In genomic region chr14:85934123-85934885, GRCh38 we compare ENCODE assay signal across 8 cellular contexts.
DNase-seq lines count a peak whose midpoint lies in the region; ATAC-seq and TF ChIP-seq lines count a peak whose summit lies in the region.

No MANE protein-coding gene starts in this region.

- intact Hi-C loops in dendritic cell treated with granulocyte-macrophage colony-stimulating factor and Interleukin-4, amounts not matched to agents 40 ng/mL and 50 ng/mL, for 4 days (cut with micrococcal nuclease) = loop anchor here (10.0 kb wide), 1 partner anchor 330 kb away; no protein-coding TSS in a partner anchor
- intact Hi-C loops in transverse colon (cut with DNase I; ENCODE audit: low total_unique reads) = no loop called here

- TF ChIP-seq CTCF in neutrophil (IDR thresholded peaks at IDR 0.05) (no peak), transverse colon (IDR thresholded peaks at IDR 0.05) (no peak)

- no peak for TF ChIP-seq POLR2A in transverse colon (IDR thresholded peaks at IDR 0.05)

- H3K4me3 Mint-ChIP-seq in dendritic cell treated with granulocyte-macrophage colony-stimulating factor and Interleukin-4, amounts not matched to agents 40 ng/mL and 50 ng/mL, for 4 days = peak overlapping the region; percentile 86

- DNase-seq in NCI-H1105 (lab: John Stamatoyannopoulos, UW) (peak; percentile 30), transverse colon (peak; percentile 23), DMS114 treated with DMSO at 0.1 percent for 48 hours (lab: John Stamatoyannopoulos, UW; ENCODE audit: unreplicated experiment) (no peak)
- DNase-seq in activated CD4-positive, CD25-positive, alpha-beta regulatory T cell treated with anti-CD3 and anti-CD28 coated beads, Interleukin-2, amount 50 U/mL, for 72 hours = peak; percentile 53

- peaks cover 14% of the 10 kb centered on the region for H3K36me3 Mint-ChIP-seq in dendritic cell treated with granulocyte-macrophage colony-stimulating factor and Interleukin-4, amounts not matched to agents 40 ng/mL and 50 ng/mL, for 4 days (ENCODE audit: low read depth)

- H3K4me1 Mint-ChIP-seq in dendritic cell treated with granulocyte-macrophage colony-stimulating factor and Interleukin-4, amounts not matched to agents 40 ng/mL and 50 ng/mL, for 4 days (ENCODE audit: low read depth) = peaks cover 22% of the 10 kb centered on the region

- TF ChIP-seq EP300 in transverse colon (IDR thresholded peaks at IDR 0.05; ENCODE audit: low read depth) = no peak

- ATAC-seq in GM18511 (IDR thresholded peaks at IDR 0.05; ENCODE audit: unreplicated experiment) (peak; percentile 91), HG02642 (IDR thresholded peaks at IDR 0.05; ENCODE audit: poor library complexity, unreplicated experiment) (peak; percentile 92)

- peak overlapping the region; percentile 83 for H3K27ac ChIP-seq in neutrophil
- H3K27ac ChIP-seq in transverse colon = peak overlapping the region; percentile 21 to 69 (median 62)

- H3K4me1 ChIP-seq in neutrophil (ENCODE audit: control insufficient read depth in 1 of 2, insufficient read depth in 1 of 2, low read depth in 1 of 2, low read length in 1 of 2) (peaks cover 5 to 6% of the 10 kb centered on the region in 2 experiments), transverse colon (no peaks in the 10 kb centered on the region)

- H3K36me3 ChIP-seq in neutrophil = no peaks in the 10 kb centered on the region
- no peaks in the 10 kb centered on the region for H3K36me3 ChIP-seq in transverse colon

- peaks cover 17% of the 10 kb centered on the region for H3K9me3 Mint-ChIP-seq in dendritic cell treated with granulocyte-macrophage colony-stimulating factor and Interleukin-4, amounts not matched to agents 40 ng/mL and 50 ng/mL, for 4 days

- WGBS in transverse colon (ENCODE audit: low coverage in 1 of 2), 2 donors = 57 to 72% methylated on average over 11 to 12 of the region's 12 CpGs

- H3K9me3 ChIP-seq in neutrophil (no peaks in the 10 kb centered on the region), transverse colon (peaks cover 6 to 8% of the 10 kb centered on the region in 2 donors)

- H3K27me3 Mint-ChIP-seq in dendritic cell treated with granulocyte-macrophage colony-stimulating factor and Interleukin-4, amounts not matched to agents 40 ng/mL and 50 ng/mL, for 4 days = no peaks in the 10 kb centered on the region

- peak overlapping the region; percentile 95 for H3K27ac Mint-ChIP-seq in dendritic cell treated with granulocyte-macrophage colony-stimulating factor and Interleukin-4, amounts not matched to agents 40 ng/mL and 50 ng/mL, for 4 days

- in situ Hi-C loops in transverse colon (cut with MboI; ENCODE audit: low pct_ligation_motif_present in 1 of 4, low pct_unique_long_range_greater_than_20kb in 1 of 4, low sequenced_read_pairs in 3 of 4) = no loop called here

- no peaks in the 10 kb centered on the region for H3K27me3 ChIP-seq in neutrophil
- no peaks in the 10 kb centered on the region for H3K27me3 ChIP-seq in transverse colon

- H3K4me3 ChIP-seq in neutrophil (ENCODE audit: low read depth in 1 of 2, low read length in 1 of 2) (peak overlapping the region; percentile 67 to 77), transverse colon (peak overlapping the region in 3 of 4 donors; percentile 20 to 47 (median 22))
